In the genomic region with DNA sequence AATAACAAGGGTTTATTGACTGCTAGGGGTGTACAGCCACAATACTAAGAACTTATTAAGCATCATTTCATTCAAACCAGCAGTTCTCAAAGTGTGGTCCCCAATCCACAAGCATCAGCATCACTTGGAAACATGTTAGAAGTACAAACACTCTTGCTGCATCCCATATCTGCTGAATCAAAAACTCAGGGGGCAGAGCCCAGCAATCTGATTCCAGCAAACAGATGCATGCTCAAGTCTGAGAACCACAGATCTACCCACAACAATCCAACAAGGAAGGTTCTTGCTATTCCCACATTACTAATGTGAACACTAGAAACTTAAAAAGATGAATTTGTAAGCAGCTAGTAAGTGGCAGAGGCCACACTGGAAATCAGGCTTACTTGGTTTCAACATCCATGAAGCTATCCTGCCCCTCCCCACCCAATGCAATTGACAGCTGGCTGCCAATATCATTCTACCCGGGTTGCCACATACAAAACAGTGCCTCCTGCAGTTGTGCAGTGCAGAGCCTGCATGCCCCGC, we compare ENCODE assay signal across 1 cellular context.
TF ChIP-seq lines count a peak whose summit lies in the region.

No MANE protein-coding gene starts in this region.

TF ChIP-seq in GM23338, 12 proteins besides CTCF, POLR2A, EP300 and RAD21:
- TF ChIP-seq, protein P1, sequence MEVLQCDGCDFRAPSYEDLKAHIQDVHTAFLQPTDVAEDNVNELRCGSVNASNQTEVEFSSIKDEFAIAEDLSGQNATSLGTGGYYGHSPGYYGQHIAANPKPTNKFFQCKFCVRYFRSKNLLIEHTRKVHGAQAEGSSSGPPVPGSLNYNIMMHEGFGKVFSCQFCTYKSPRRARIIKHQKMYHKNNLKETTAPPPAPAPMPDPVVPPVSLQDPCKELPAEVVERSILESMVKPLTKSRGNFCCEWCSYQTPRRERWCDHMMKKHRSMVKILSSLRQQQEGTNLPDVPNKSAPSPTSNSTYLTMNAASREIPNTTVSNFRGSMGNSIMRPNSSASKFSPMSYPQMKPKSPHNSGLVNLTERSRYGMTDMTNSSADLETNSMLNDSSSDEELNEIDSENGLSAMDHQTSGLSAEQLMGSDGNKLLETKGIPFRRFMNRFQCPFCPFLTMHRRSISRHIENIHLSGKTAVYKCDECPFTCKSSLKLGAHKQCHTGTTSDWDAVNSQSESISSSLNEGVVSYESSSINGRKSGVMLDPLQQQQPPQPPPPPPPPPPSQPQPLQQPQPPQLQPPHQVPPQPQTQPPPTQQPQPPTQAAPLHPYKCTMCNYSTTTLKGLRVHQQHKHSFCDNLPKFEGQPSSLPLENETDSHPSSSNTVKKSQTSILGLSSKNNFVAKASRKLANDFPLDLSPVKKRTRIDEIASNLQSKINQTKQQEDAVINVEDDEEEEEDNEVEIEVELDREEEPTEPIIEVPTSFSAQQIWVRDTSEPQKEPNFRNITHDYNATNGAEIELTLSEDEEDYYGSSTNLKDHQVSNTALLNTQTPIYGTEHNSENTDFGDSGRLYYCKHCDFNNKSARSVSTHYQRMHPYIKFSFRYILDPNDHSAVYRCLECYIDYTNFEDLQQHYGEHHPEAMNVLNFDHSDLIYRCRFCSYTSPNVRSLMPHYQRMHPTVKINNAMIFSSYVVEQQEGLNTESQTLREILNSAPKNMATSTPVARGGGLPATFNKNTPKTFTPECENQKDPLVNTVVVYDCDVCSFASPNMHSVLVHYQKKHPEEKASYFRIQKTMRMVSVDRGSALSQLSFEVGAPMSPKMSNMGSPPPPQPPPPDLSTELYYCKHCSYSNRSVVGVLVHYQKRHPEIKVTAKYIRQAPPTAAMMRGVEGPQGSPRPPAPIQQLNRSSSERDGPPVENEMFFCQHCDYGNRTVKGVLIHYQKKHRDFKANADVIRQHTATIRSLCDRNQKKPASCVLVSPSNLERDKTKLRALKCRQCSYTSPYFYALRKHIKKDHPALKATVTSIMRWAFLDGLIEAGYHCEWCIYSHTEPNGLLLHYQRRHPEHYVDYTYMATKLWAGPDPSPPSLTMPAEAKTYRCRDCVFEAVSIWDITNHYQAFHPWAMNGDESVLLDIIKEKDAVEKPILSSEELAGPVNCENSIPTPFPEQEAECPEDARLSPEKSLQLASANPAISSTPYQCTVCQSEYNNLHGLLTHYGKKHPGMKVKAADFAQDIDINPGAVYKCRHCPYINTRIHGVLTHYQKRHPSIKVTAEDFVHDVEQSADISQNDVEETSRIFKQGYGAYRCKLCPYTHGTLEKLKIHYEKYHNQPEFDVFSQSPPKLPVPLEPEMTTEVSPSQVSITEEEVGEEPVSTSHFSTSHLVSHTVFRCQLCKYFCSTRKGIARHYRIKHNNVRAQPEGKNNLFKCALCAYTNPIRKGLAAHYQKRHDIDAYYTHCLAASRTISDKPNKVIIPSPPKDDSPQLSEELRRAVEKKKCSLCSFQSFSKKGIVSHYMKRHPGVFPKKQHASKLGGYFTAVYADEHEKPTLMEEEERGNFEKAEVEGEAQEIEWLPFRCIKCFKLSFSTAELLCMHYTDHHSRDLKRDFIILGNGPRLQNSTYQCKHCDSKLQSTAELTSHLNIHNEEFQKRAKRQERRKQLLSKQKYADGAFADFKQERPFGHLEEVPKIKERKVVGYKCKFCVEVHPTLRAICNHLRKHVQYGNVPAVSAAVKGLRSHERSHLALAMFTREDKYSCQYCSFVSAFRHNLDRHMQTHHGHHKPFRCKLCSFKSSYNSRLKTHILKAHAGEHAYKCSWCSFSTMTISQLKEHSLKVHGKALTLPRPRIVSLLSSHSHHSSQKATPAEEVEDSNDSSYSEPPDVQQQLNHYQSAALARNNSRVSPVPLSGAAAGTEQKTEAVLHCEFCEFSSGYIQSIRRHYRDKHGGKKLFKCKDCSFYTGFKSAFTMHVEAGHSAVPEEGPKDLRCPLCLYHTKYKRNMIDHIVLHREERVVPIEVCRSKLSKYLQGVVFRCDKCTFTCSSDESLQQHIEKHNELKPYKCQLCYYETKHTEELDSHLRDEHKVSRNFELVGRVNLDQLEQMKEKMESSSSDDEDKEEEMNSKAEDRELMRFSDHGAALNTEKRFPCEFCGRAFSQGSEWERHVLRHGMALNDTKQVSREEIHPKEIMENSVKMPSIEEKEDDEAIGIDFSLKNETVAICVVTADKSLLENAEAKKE (CRISPR knock-in tag; IDR thresholded peaks at IDR 0.05), result no peak
- TF ChIP-seq ZNF114 (CRISPR knock-in tag; IDR thresholded peaks at IDR 0.05) (no peak), POLR2AphosphoS5 (IDR thresholded peaks at IDR 0.05; ENCODE audit: low read depth) (no peak), STAT1 (IDR thresholded peaks at IDR 0.05; ENCODE audit: unreplicated experiment) (no peak), EZH2phosphoT487 (IDR thresholded peaks at IDR 0.05; ENCODE audit: unreplicated experiment) (no peak), NANOG (IDR thresholded peaks at IDR 0.05; ENCODE audit: borderline replicate concordance) (no peak), ZNF331 (CRISPR knock-in tag; IDR thresholded peaks at IDR 0.05; ENCODE audit: low read depth) (no peak), EZH2 (IDR thresholded peaks at IDR 0.05; ENCODE audit: low read depth, unreplicated experiment) (no peak), JUNB (IDR thresholded peaks at IDR 0.05; ENCODE audit: unreplicated experiment) (no peak), CREB1 (CRISPR knock-in tag; IDR thresholded peaks at IDR 0.05; ENCODE audit: low read depth) (no peak)
- TF ChIP-seq, protein P2, sequence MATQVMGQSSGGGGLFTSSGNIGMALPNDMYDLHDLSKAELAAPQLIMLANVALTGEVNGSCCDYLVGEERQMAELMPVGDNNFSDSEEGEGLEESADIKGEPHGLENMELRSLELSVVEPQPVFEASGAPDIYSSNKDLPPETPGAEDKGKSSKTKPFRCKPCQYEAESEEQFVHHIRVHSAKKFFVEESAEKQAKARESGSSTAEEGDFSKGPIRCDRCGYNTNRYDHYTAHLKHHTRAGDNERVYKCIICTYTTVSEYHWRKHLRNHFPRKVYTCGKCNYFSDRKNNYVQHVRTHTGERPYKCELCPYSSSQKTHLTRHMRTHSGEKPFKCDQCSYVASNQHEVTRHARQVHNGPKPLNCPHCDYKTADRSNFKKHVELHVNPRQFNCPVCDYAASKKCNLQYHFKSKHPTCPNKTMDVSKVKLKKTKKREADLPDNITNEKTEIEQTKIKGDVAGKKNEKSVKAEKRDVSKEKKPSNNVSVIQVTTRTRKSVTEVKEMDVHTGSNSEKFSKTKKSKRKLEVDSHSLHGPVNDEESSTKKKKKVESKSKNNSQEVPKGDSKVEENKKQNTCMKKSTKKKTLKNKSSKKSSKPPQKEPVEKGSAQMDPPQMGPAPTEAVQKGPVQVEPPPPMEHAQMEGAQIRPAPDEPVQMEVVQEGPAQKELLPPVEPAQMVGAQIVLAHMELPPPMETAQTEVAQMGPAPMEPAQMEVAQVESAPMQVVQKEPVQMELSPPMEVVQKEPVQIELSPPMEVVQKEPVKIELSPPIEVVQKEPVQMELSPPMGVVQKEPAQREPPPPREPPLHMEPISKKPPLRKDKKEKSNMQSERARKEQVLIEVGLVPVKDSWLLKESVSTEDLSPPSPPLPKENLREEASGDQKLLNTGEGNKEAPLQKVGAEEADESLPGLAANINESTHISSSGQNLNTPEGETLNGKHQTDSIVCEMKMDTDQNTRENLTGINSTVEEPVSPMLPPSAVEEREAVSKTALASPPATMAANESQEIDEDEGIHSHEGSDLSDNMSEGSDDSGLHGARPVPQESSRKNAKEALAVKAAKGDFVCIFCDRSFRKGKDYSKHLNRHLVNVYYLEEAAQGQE (IDR thresholded peaks at IDR 0.05; ENCODE audit: unreplicated experiment), result no peak
- TF ChIP-seq, protein P3, sequence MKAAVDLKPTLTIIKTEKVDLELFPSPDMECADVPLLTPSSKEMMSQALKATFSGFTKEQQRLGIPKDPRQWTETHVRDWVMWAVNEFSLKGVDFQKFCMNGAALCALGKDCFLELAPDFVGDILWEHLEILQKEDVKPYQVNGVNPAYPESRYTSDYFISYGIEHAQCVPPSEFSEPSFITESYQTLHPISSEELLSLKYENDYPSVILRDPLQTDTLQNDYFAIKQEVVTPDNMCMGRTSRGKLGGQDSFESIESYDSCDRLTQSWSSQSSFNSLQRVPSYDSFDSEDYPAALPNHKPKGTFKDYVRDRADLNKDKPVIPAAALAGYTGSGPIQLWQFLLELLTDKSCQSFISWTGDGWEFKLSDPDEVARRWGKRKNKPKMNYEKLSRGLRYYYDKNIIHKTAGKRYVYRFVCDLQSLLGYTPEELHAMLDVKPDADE (IDR thresholded peaks at IDR 0.05), result no peak
